Comparison of ENCODE assay signal across 9 cellular contexts in the genomic region with DNA sequence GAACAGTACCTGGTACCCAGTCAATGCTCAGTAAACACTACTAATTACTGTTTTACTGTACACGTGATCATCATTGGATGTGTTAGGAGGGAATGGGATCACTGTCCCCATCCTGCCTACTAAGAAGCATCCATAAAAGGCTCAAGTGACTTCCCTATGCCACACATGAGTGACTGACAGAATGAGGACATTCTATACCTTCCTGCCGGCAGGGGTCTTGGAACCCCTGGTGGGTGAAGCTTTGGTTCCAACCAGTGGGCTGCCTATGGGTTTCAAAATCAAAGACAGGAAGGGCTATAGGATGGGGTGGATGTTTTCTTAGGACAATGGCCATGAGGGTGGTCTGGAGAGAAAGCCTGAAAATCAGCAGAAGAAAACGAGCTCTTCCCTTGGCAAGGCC.
"Had no signal": no experiment of that assay in that cellular context is flagged by ENCODE, and none has a peak within 500 bp of the region (broad histone marks: within the 10 kb centered on the region; RNA-seq: fewer than 3 reads in every experiment).

No MANE protein-coding gene starts in this region.

- H3K4me3 ChIP-seq: GM23248, HAP-1 had no signal

- H3K27ac ChIP-seq: GM23248, HL-60 had no signal

- DNase-seq: GM23248, GOT3, H7, KBM-7 had no signal

- H3K36me3 ChIP-seq: HAP-1 had no signal

- H3K9ac ChIP-seq: GM23248 had no signal

- H3K4me1 ChIP-seq: HAP-1 had no signal

- H3K36me3 Mint-ChIP-seq: IgD-negative memory B cell had no signal

- H3K27ac Mint-ChIP-seq: IgD-negative memory B cell had no signal

- H3K9me3 Mint-ChIP-seq: IgD-negative memory B cell had no signal

- H3K9me3 ChIP-seq: HAP-1 had no signal

- ATAC-seq: HCT116, HepG2 had no signal

- H3K4me3 Mint-ChIP-seq: IgD-negative memory B cell had no signal

- H3K4me1 Mint-ChIP-seq: IgD-negative memory B cell had no signal

- FAIRE-seq: HepG2 had no signal
